8 cellular contexts compared by ENCODE assay signal in the genomic region with DNA sequence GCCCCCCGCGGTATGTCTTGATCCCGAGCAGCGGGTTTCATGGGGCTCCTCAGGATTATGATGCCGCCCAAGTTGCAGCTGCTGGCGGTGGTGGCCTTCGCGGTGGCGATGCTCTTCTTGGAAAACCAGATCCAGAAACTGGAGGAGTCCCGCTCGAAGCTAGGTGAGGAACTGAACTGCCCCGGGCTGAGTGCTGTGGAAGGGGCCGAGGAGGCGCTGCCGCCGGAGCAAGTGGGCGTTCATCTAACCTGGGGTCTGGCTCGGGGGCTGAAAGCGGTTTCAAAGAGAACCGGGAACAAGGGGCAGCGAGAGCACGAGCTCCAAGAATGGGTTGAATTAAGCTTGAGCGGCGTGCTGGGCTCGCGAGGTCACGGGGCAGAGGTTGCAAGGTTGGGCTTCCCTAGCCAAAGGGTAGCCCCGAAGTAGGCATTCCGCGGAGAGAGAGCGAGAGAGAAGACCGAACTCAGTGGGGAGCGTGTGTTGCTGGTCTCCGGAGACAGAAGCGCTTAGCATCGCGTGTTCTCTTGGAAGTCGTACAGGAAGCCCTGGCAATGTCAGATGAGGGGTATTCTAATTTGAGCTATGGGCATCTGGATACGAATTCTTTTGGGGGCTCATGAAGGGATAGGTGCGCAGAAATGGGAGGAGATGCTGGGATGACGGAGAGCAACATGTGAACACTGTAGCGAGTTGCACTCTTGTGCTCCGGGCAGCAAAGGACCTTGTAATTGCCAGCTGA. TPM values are rescaled to one million over a fixed set of nuclear protein-coding genes. Genes with fewer than 3 reads are reported as not detected.
DNase-seq lines count a peak whose midpoint lies in the region; ATAC-seq and TF ChIP-seq lines count a peak whose summit lies in the region.

No MANE protein-coding gene starts in this region.

- H3K9ac ChIP-seq in BLaER1 treated with 17β-estradiol and CSF1 and Interleukin-3, amounts not matched to agents 10 nM and 100 nM = peak overlapping the region; percentile 91 to 98 (median 96)
- H3K9ac ChIP-seq in HUES64 (ENCODE audit: low read depth, low read length) = peak overlapping the region; percentile 82

- H3K4me1 ChIP-seq in BLaER1 treated with 17β-estradiol and CSF1 and Interleukin-3, amounts not matched to agents 10 nM and 100 nM = peaks cover 28 to 56% (median 36%) of the 10 kb centered on the region in 10 experiments
- H3K4me1 ChIP-seq in HUES64 (ENCODE audit: insufficient read depth, low read length) (peaks cover 18% of the 10 kb centered on the region), osteoblast (ENCODE audit: insufficient read depth, low read length) (peaks cover 20% of the 10 kb centered on the region), thyroid gland (peaks cover 23 to 31% of the 10 kb centered on the region in 2 donors)

- peak overlapping the region; percentile 87 to 98 (median 95) for H3K27ac ChIP-seq in BLaER1 treated with 17β-estradiol and CSF1 and Interleukin-3, amounts not matched to agents 10 nM and 100 nM
- peak overlapping the region; percentile 85 for H3K27ac ChIP-seq in HUES64 (ENCODE audit: low read depth, low read length)
- peak overlapping the region; percentile 70 for H3K27ac ChIP-seq in osteoblast (ENCODE audit: low read depth, low read length)
- H3K27ac ChIP-seq in thyroid gland = peak overlapping the region; percentile 64 to 84 (median 79)

- H3K9me3 ChIP-seq in BLaER1 treated with 17β-estradiol and CSF1 and Interleukin-3, amounts not matched to agents 10 nM and 100 nM (replicated peaks in 1 of 11) = peaks cover 0 to 20% (median 15%) of the 10 kb centered on the region in 11 experiments; a peak in 20 of 22 replicates
- H3K9me3 ChIP-seq in HUES64 (ENCODE audit: insufficient read depth, low read depth, low read length) (no peaks in the 10 kb centered on the region), osteoblast (ENCODE audit: low read depth, low read length) (no peaks in the 10 kb centered on the region), thyroid gland (no peaks in the 10 kb centered on the region)

- peak; percentile 22 for ATAC-seq in GM19452 (IDR thresholded peaks at IDR 0.05; ENCODE audit: unreplicated experiment)

- H3K27me3 ChIP-seq in BLaER1 treated with 17β-estradiol and CSF1 and Interleukin-3, amounts not matched to agents 10 nM and 100 nM = no peaks in the 10 kb centered on the region
- H3K27me3 ChIP-seq in HUES64 (ENCODE audit: insufficient read depth, low read length) = no peaks in the 10 kb centered on the region
- H3K27me3 ChIP-seq in osteoblast (ENCODE audit: insufficient read depth, low read length) = no peaks in the 10 kb centered on the region
- no peaks in the 10 kb centered on the region for H3K27me3 ChIP-seq in thyroid gland

- peak in 1 of 2 donors; percentile 45 for TF ChIP-seq POLR2A in thyroid gland (IDR thresholded peaks at IDR 0.05)

- DNase-seq in RPMI7951 (ENCODE audit: low read depth) = peak; percentile 56
- peak; percentile 34 for DNase-seq in activated gamma-delta T cell treated with Interleukin-2 at 50 U/mL for 16 hours
- peak; percentile 47 for DNase-seq in glomerular visceral epithelial cell (ENCODE audit: extremely low spot score)
- DNase-seq in osteoblast (ENCODE audit: insufficient read length, low spot score, missing footprints) = no peak
- peak; percentile 53 to 60 for DNase-seq in thyroid gland

- intact Hi-C loops in thyroid gland (cut with DNase I) = no loop called here

- peaks cover 77% of the 10 kb centered on the region for H3K79me2 ChIP-seq in osteoblast (ENCODE audit: insufficient read depth, low read length)

- H3K4me3 ChIP-seq in BLaER1 treated with 17β-estradiol and CSF1 and Interleukin-3, amounts not matched to agents 10 nM and 100 nM = peak overlapping the region; percentile 80 to 97 (median 93)
- H3K4me3 ChIP-seq in HUES64 (ENCODE audit: low read length) = peak overlapping the region; percentile 86
- peak overlapping the region; percentile 92 for H3K4me3 ChIP-seq in osteoblast (ENCODE audit: insufficient read depth, low read length)
- peak overlapping the region; percentile 57 to 75 (median 58) for H3K4me3 ChIP-seq in thyroid gland (replicated peaks in 1 of 3)

- peak overlapping the region; percentile 74 to 93 (median 81) for H3K4me2 ChIP-seq in BLaER1 treated with 17β-estradiol and CSF1 and Interleukin-3, amounts not matched to agents 10 nM and 100 nM
- H3K4me2 ChIP-seq in osteoblast (ENCODE audit: insufficient read depth, low read length) = peak overlapping the region; percentile 85

- TF ChIP-seq CTCF in osteoblast (IDR thresholded peaks at IDR 0.05; ENCODE audit: extremely low read depth, low read depth, low read length) (no peak), thyroid gland (IDR thresholded peaks at IDR 0.05) (no peak)

- H4K20me1 ChIP-seq in BLaER1 treated with 17β-estradiol and CSF1 and Interleukin-3, amounts not matched to agents 10 nM and 100 nM = peaks cover 30 to 59% (median 55%) of the 10 kb centered on the region in 11 experiments; a peak in 20 of 22 replicates
- peaks cover 31% of the 10 kb centered on the region for H4K20me1 ChIP-seq in osteoblast (ENCODE audit: insufficient read depth, low read length)

- peaks cover 4 to 45% (median 33%) of the 10 kb centered on the region in 11 experiments; a peak in 21 of 22 replicates for H3K36me3 ChIP-seq in BLaER1 treated with 17β-estradiol and CSF1 and Interleukin-3, amounts not matched to agents 10 nM and 100 nM
- H3K36me3 ChIP-seq in HUES64 (ENCODE audit: insufficient read depth, low read length) (peaks cover 5% of the 10 kb centered on the region; the same call in 1 of the 2 replicates), osteoblast (ENCODE audit: insufficient read depth, low read length) (no peaks in the 10 kb centered on the region), thyroid gland (no peaks in the 10 kb centered on the region)

- peak overlapping the region; percentile 94 for H2AFZ ChIP-seq in osteoblast (ENCODE audit: low read length)

- WGBS in HUES64 = under 1% methylated on average over 43 of the region's 43 CpGs
- 1% methylated on average over 40 to 41 of the region's 43 CpGs for WGBS in thyroid gland, 2 donors

RNA-seq across cellular contexts. Expression of a gene that starts 0.7 kb away (rescaled TPM):
- 16.0 TPM for polyA plus RNA-seq in HUES64 (2013, experiment 1 of 2)
- 18.6 TPM for polyA plus RNA-seq in HUES64 (2013, experiment 2 of 2)
- total RNA-seq in RPMI7951 (2014; rRNA removed; shearing (Covaris generic)) = 25.1 and 27.5 TPM in 2 replicates
- total RNA-seq in osteoblast = 20.3 and 22.1 TPM in 2 replicates
- 10 to 100 TPM; 13.2 to 19.6 (median 16.7) TPM for total RNA-seq in thyroid gland

RNA-seq across cellular contexts. Expression of a gene that starts 1.2 kb away (rescaled TPM):
- 122 TPM for polyA plus RNA-seq in HUES64 (2013, experiment 1 of 2)
- 126 TPM for polyA plus RNA-seq in HUES64 (2013, experiment 2 of 2)
- 272 and 321 TPM in 2 replicates for total RNA-seq in RPMI7951 (2014; rRNA removed; shearing (Covaris generic))
- total RNA-seq in osteoblast (171 and 182 TPM in 2 replicates), thyroid gland (100 to 1,000 TPM; 232 to 299 (median 288) TPM)
